Comparison of ENCODE assay signal across 12 cellular contexts in genomic region chr21:34204481-34205439, GRCh38.
DNase-seq lines count a peak whose midpoint lies in the region; ATAC-seq and TF ChIP-seq lines count a peak whose summit lies in the region.
"Had no signal": no experiment of that assay in that cellular context is flagged by ENCODE, and none has a peak within 500 bp of the region (broad histone marks: within the 10 kb centered on the region; RNA-seq: fewer than 3 reads in every experiment).

No MANE protein-coding gene starts in this region.

- peaks cover 3% of the 10 kb centered on the region for H3K27me3 Mint-ChIP-seq in brain

- H3K4me3 ChIP-seq in neutrophil (ENCODE audit: low read depth in 1 of 2, low read length in 1 of 2), result no peak overlapping the region
- H3K4me3 ChIP-seq: Peyer's patch, uterus had no signal

- H3K4me1 ChIP-seq in neutrophil (ENCODE audit: control insufficient read depth in 1 of 2, insufficient read depth in 1 of 2, low read depth in 1 of 2, low read length in 1 of 2), result peaks cover 63 to 68% of the 10 kb centered on the region in 2 experiments

- ATAC-seq in GM21390 (IDR thresholded peaks at IDR 0.05; ENCODE audit: unreplicated experiment) (no peak), HG03135 (IDR thresholded peaks at IDR 0.05; ENCODE audit: unreplicated experiment) (no peak)

- TF ChIP-seq CTCF in brain (conservative IDR thresholded peaks at IDR 0.05) (no peak), neutrophil (IDR thresholded peaks at IDR 0.05) (no peak)

- H3K36me3 ChIP-seq in neutrophil, result no peaks in the 10 kb centered on the region
- H3K36me3 ChIP-seq: Peyer's patch, uterus had no signal

- H3K4me1 Mint-ChIP-seq in brain, result peaks cover 66% of the 10 kb centered on the region

- no peaks in the 10 kb centered on the region for H3K9me3 ChIP-seq in neutrophil
- H3K9me3 ChIP-seq: Peyer's patch, uterus had no signal

- H3K36me3 Mint-ChIP-seq in brain, result no peaks in the 10 kb centered on the region

- peak; percentile 5 for DNase-seq in DMS153 treated with DMSO at 0.1 percent for 48 hours (lab: John Stamatoyannopoulos, UW; ENCODE audit: unreplicated experiment)
- peak; percentile 76 for DNase-seq in NCI-H1694 treated with DMSO at 0.1 percent for 48 hours (lab: John Stamatoyannopoulos, UW)
- no peak for DNase-seq in stimulated activated CD4-positive, alpha-beta T cell treated with anti-CD3 and anti-CD28 coated beads, Interleukin-4, amount 100 ng/mL, for 4 hours
- DNase-seq in NCI-H2029 (lab: John Stamatoyannopoulos, UW), result no peak
- DNase-seq: activated effector memory CD4-positive, alpha-beta T cell treated with anti-CD3 and anti-CD28 coated beads, Interleukin-2, amount 50 U/mL, for 16 hours; Peyer's patch; uterus had no signal

- H3K4me3 Mint-ChIP-seq in brain, result no peak overlapping the region

- peak overlapping the region; percentile 95 for H3K27ac ChIP-seq in neutrophil
- H3K27ac ChIP-seq: Peyer's patch, VCaP had no signal

- peaks cover 7 to 12% (median 8%) of the 10 kb centered on the region in 5 experiments for H3K9me3 Mint-ChIP-seq in brain

- H3K27ac Mint-ChIP-seq in brain, result peak overlapping the region; percentile 39 to 98 (median 85)

- H3K27me3 ChIP-seq in neutrophil, result no peaks in the 10 kb centered on the region
- H3K27me3 ChIP-seq: Peyer's patch, uterus had no signal

Comparison
In these comparisons a context has a peak if more than half of its experiments do, and no peak if none do; other contexts are left out.
1. DNase-seq: peak in DMS153 treated with DMSO at 0.1 percent for 48 hours (single experiment) and NCI-H1694 treated with DMSO at 0.1 percent for 48 hours (single experiment); none in stimulated activated CD4-positive, alpha-beta T cell treated with anti-CD3 and anti-CD28 coated beads, Interleukin-4, amount 100 ng/mL, for 4 hours (0 of 2) and NCI-H2029 (single experiment).